In the genomic region with DNA sequence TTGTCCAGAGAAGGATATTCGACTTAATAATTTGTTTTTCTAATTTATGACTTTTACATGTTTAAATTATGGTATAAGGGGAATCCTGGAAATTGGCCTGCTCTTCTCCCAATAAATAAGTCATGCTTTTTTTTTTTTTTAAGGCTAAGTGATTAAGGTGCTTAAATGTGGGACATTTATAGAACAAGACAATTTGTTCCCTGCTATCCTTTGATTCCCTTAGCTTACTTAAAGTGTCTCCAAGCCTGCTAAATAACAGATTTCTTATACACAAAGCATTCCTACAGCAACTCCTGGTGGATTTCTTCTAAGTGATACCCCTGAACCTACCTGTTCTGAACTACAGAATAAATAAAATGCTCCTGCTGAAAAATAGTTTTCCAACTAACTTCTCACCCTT, we compare ENCODE assay signal across 3 cellular contexts.
TF ChIP-seq lines count a peak whose summit lies in the region.

No MANE protein-coding gene starts in this region.

TF ChIP-seq in SK-N-SH, 30 proteins besides CTCF, POLR2A, EP300 and RAD21:
- no peak for TF ChIP-seq SIN3A (IDR thresholded peaks at IDR 0.05; ENCODE audit: borderline replicate concordance, low read depth, low read length)
- no peak for TF ChIP-seq RFX5 (IDR thresholded peaks at IDR 0.05; ENCODE audit: low read length)
- no peak for TF ChIP-seq TCF12 (IDR thresholded peaks at IDR 0.05)
- no peak for TF ChIP-seq CHD2 (IDR thresholded peaks at IDR 0.05; ENCODE audit: low read length, partially characterized antibody)
- TF ChIP-seq JUND (IDR thresholded peaks at IDR 0.05) = no peak
- no peak for TF ChIP-seq GATA2 (CRISPR knock-in tag; IDR thresholded peaks at IDR 0.05)
- no peak for TF ChIP-seq IRF3 (IDR thresholded peaks at IDR 0.05; ENCODE audit: low read depth, low read length)
- no peak for TF ChIP-seq EZH2phosphoT487 (IDR thresholded peaks at IDR 0.05; ENCODE audit: borderline replicate concordance, low read depth)
- TF ChIP-seq MEF2A (IDR thresholded peaks at IDR 0.05; ENCODE audit: borderline replicate concordance, low read depth) = no peak
- TF ChIP-seq, protein P1, sequence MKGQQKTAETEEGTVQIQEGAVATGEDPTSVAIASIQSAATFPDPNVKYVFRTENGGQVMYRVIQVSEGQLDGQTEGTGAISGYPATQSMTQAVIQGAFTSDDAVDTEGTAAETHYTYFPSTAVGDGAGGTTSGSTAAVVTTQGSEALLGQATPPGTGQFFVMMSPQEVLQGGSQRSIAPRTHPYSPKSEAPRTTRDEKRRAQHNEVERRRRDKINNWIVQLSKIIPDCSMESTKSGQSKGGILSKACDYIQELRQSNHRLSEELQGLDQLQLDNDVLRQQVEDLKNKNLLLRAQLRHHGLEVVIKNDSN (IDR thresholded peaks at IDR 0.05; ENCODE audit: borderline replicate concordance, low read depth) = no peak
- TF ChIP-seq PBX3 (IDR thresholded peaks at IDR 0.05) = no peak
- no peak for TF ChIP-seq RXRA (IDR thresholded peaks at IDR 0.05; ENCODE audit: borderline replicate concordance, low read depth)
- no peak for TF ChIP-seq MAX (IDR thresholded peaks at IDR 0.05; ENCODE audit: low read depth)
- TF ChIP-seq ELF1 (IDR thresholded peaks at IDR 0.05) = no peak
- no peak for TF ChIP-seq POLR2AphosphoS5 (IDR thresholded peaks at IDR 0.05; ENCODE audit: low read depth, low read length)
- no peak for TF ChIP-seq SMC3 (IDR thresholded peaks at IDR 0.05; ENCODE audit: low read depth, low read length)

TF ChIP-seq in SK-N-SH treated with all-trans-retinoic acid at 6 μM for 48 hours, 23 proteins besides CTCF, POLR2A, EP300 and RAD21:
- TF ChIP-seq RARB (CRISPR knock-in tag; IDR thresholded peaks at IDR 0.05) = no peak
- TF ChIP-seq, protein P2, sequence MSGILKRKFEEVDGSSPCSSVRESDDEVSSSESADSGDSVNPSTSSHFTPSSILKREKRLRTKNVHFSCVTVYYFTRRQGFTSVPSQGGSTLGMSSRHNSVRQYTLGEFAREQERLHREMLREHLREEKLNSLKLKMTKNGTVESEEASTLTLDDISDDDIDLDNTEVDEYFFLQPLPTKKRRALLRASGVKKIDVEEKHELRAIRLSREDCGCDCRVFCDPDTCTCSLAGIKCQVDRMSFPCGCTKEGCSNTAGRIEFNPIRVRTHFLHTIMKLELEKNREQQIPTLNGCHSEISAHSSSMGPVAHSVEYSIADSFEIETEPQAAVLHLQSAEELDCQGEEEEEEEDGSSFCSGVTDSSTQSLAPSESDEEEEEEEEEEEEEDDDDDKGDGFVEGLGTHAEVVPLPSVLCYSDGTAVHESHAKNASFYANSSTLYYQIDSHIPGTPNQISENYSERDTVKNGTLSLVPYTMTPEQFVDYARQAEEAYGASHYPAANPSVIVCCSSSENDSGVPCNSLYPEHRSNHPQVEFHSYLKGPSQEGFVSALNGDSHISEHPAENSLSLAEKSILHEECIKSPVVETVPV (CRISPR knock-in tag; IDR thresholded peaks at IDR 0.05) = no peak
- TF ChIP-seq TCF4 (CRISPR knock-in tag; IDR thresholded peaks at IDR 0.05; ENCODE audit: borderline replicate concordance) = no peak
- TF ChIP-seq, protein P3, sequence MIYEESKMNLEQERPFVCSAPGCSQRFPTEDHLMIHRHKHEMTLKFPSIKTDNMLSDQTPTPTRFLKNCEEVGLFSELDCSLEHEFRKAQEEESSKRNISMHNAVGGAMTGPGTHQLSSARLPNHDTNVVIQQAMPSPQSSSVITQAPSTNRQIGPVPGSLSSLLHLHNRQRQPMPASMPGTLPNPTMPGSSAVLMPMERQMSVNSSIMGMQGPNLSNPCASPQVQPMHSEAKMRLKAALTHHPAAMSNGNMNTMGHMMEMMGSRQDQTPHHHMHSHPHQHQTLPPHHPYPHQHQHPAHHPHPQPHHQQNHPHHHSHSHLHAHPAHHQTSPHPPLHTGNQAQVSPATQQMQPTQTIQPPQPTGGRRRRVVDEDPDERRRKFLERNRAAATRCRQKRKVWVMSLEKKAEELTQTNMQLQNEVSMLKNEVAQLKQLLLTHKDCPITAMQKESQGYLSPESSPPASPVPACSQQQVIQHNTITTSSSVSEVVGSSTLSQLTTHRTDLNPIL (CRISPR knock-in tag; IDR thresholded peaks at IDR 0.05; ENCODE audit: low read depth) = no peak
- no peak for TF ChIP-seq ZFP3 (CRISPR knock-in tag; IDR thresholded peaks at IDR 0.05)
- no peak for TF ChIP-seq GLIS3 (CRISPR knock-in tag; IDR thresholded peaks at IDR 0.05)
- no peak for TF ChIP-seq ZNF8 (CRISPR knock-in tag; IDR thresholded peaks at IDR 0.05)
- TF ChIP-seq CSDC2 (CRISPR knock-in tag; IDR thresholded peaks at IDR 0.05) = no peak
- TF ChIP-seq ZNF565 (CRISPR knock-in tag; conservative IDR thresholded peaks at IDR 0.05; ENCODE audit: low read depth) = no peak
- no peak for TF ChIP-seq ARNTL (CRISPR knock-in tag; IDR thresholded peaks at IDR 0.05; ENCODE audit: borderline replicate concordance, low read depth)
- TF ChIP-seq BACH2 (CRISPR knock-in tag; IDR thresholded peaks at IDR 0.05; ENCODE audit: borderline replicate concordance) = no peak
- no peak for TF ChIP-seq PPARA (CRISPR knock-in tag; IDR thresholded peaks at IDR 0.05; ENCODE audit: borderline replicate concordance)
- no peak for TF ChIP-seq ISL1 (CRISPR knock-in tag; IDR thresholded peaks at IDR 0.05)
- TF ChIP-seq PATZ1 (CRISPR knock-in tag; IDR thresholded peaks at IDR 0.05; ENCODE audit: borderline replicate concordance) = no peak
- TF ChIP-seq SNAI2 (CRISPR knock-in tag; IDR thresholded peaks at IDR 0.05) = no peak
- no peak for TF ChIP-seq TOX (CRISPR knock-in tag; IDR thresholded peaks at IDR 0.05; ENCODE audit: borderline replicate concordance)
- TF ChIP-seq ZFP30 (CRISPR knock-in tag; IDR thresholded peaks at IDR 0.05) = no peak
- TF ChIP-seq ESRRG (CRISPR knock-in tag; IDR thresholded peaks at IDR 0.05) = no peak

TF ChIP-seq in IMR-90, 13 proteins besides CTCF, POLR2A, EP300 and RAD21:
- TF ChIP-seq MXI1 (IDR thresholded peaks at IDR 0.05; ENCODE audit: borderline replicate concordance, low read depth, low read length) = no peak
- TF ChIP-seq FOS (IDR thresholded peaks at IDR 0.05; ENCODE audit: low read depth, low read length) = no peak
- TF ChIP-seq MAFK (IDR thresholded peaks at IDR 0.05; ENCODE audit: low read depth, low read length) = no peak
- TF ChIP-seq, protein P4, sequence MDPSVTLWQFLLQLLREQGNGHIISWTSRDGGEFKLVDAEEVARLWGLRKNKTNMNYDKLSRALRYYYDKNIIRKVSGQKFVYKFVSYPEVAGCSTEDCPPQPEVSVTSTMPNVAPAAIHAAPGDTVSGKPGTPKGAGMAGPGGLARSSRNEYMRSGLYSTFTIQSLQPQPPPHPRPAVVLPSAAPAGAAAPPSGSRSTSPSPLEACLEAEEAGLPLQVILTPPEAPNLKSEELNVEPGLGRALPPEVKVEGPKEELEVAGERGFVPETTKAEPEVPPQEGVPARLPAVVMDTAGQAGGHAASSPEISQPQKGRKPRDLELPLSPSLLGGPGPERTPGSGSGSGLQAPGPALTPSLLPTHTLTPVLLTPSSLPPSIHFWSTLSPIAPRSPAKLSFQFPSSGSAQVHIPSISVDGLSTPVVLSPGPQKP (IDR thresholded peaks at IDR 0.05; ENCODE audit: borderline replicate concordance, low read depth, low read length) = no peak
- no peak for TF ChIP-seq RFX5 (IDR thresholded peaks at IDR 0.05; ENCODE audit: low read depth, low read length)
- no peak for TF ChIP-seq CEBPB (IDR thresholded peaks at IDR 0.05; ENCODE audit: low read depth, low read length)
- TF ChIP-seq RCOR1 (IDR thresholded peaks at IDR 0.05; ENCODE audit: insufficient replicate concordance, low read length) = no peak
- TF ChIP-seq CHD1 (IDR thresholded peaks at IDR 0.05; ENCODE audit: low read depth, low read length) = no peak
- no peak for TF ChIP-seq BHLHE40 (IDR thresholded peaks at IDR 0.05; ENCODE audit: low read depth, low read length)
- TF ChIP-seq MAZ (IDR thresholded peaks at IDR 0.05; ENCODE audit: borderline replicate concordance, low read depth, low read length) = no peak
